ENCODE assay signal across 1 cellular context in genomic region chr19:1418494-1418775, GRCh38.
TF ChIP-seq lines count a peak whose summit lies in the region.

No MANE protein-coding gene starts in this region.

TF ChIP-seq in GM23338, 12 proteins besides CTCF, POLR2A, EP300 and RAD21 (continued from another document):
- no peak for TF ChIP-seq ZNF462 (CRISPR knock-in tag; IDR thresholded peaks at IDR 0.05)
- no peak for TF ChIP-seq REST (IDR thresholded peaks at IDR 0.05; ENCODE audit: unreplicated experiment)
- no peak for TF ChIP-seq NANOG (IDR thresholded peaks at IDR 0.05; ENCODE audit: borderline replicate concordance)
- no peak for TF ChIP-seq ZNF114 (CRISPR knock-in tag; IDR thresholded peaks at IDR 0.05)
